In genomic region chr5:76590027-76590426, GRCh38 we compare ENCODE assay signal across 13 cellular contexts. TPM values are rescaled to one million over a fixed set of nuclear protein-coding genes. Genes with fewer than 3 reads are reported as not detected.
DNase-seq lines count a peak whose midpoint lies in the region; ATAC-seq lines count a peak whose summit lies in the region.
"Had no signal": no experiment of that assay in that cellular context is flagged by ENCODE, and none has a peak within 500 bp of the region (broad histone marks: within the 10 kb centered on the region; RNA-seq: fewer than 3 reads in every experiment).

No MANE protein-coding gene starts in this region.

- H3K9me3 Mint-ChIP-seq in activated naive CD8-positive, alpha-beta T cell treated with anti-CD3 and anti-CD28 coated beads, Interleukin-2, amount 50 U/mL, for 24 hours: no peaks in the 10 kb centered on the region
- H3K9me3 Mint-ChIP-seq: activated naive CD8-positive, alpha-beta T cell treated with anti-CD3 and anti-CD28 coated beads, Interleukin-2, amount 10 ng/mL, durations not matched to agents 7 days and 5 days had no signal

- DNase-seq in ELR (ENCODE audit: low read depth) (peak; percentile 10), cardiac septum (ENCODE audit: low spot score) (no peak), NCI-H526 treated with DMSO at 0.1 percent for 48 hours (lab: John Stamatoyannopoulos, UW) (no peak), Kasumi-1 (lab: John Stamatoyannopoulos, UW) (no peak)
- no peak for DNase-seq in activated naive CD8-positive, alpha-beta T cell treated with anti-CD3 and anti-CD28 coated beads, Interleukin-2, amount 50 U/mL, for 24 hours
- DNase-seq: activated naive CD8-positive, alpha-beta T cell treated with anti-CD3 and anti-CD28 coated beads, Interleukin-2, amount 10 ng/mL, durations not matched to agents 7 days and 5 days; AML-193; islet precursor cell; NK-92 treated with Interleukin-12 subunit alpha and Interleukin-12 subunit beta, amount 100 ng/mL, for 24 hours had no signal

- intact Hi-C loops in cardiac septum (cut with DNase I): no loop called here

- H3K4me3 Mint-ChIP-seq in activated naive CD8-positive, alpha-beta T cell treated with anti-CD3 and anti-CD28 coated beads, Interleukin-2, amount 50 U/mL, for 24 hours: no peak overlapping the region
- H3K4me3 Mint-ChIP-seq: activated naive CD8-positive, alpha-beta T cell treated with anti-CD3 and anti-CD28 coated beads, Interleukin-2, amount 10 ng/mL, durations not matched to agents 7 days and 5 days had no signal

- peaks cover 6% of the 10 kb centered on the region for H3K36me3 Mint-ChIP-seq in activated naive CD8-positive, alpha-beta T cell treated with anti-CD3 and anti-CD28 coated beads, Interleukin-2, amount 50 U/mL, for 24 hours (ENCODE audit: low read depth)

- no peaks in the 10 kb centered on the region for H3K27me3 Mint-ChIP-seq in activated naive CD8-positive, alpha-beta T cell treated with anti-CD3 and anti-CD28 coated beads, Interleukin-2, amount 50 U/mL, for 24 hours
- H3K27me3 Mint-ChIP-seq: activated naive CD8-positive, alpha-beta T cell treated with anti-CD3 and anti-CD28 coated beads, Interleukin-2, amount 10 ng/mL, durations not matched to agents 7 days and 5 days; progenitor cell of endocrine pancreas had no signal

- ATAC-seq in GM18909 (IDR thresholded peaks at IDR 0.05; ENCODE audit: poor library complexity, unreplicated experiment) (peak; percentile 93), HG02610 (IDR thresholded peaks at IDR 0.05; ENCODE audit: unreplicated experiment) (peak; percentile 98), HG03457 (IDR thresholded peaks at IDR 0.05; ENCODE audit: unreplicated experiment) (peak; percentile 83)
- no peak for ATAC-seq in activated naive CD8-positive, alpha-beta T cell treated with anti-CD3 and anti-CD28 coated beads, Interleukin-2, amount 50 U/mL, for 24 hours

- no peak overlapping the region for H3K27ac Mint-ChIP-seq in activated naive CD8-positive, alpha-beta T cell treated with anti-CD3 and anti-CD28 coated beads, Interleukin-2, amount 50 U/mL, for 24 hours
- H3K27ac Mint-ChIP-seq: activated naive CD8-positive, alpha-beta T cell treated with anti-CD3 and anti-CD28 coated beads, Interleukin-2, amount 10 ng/mL, durations not matched to agents 7 days and 5 days; progenitor cell of endocrine pancreas had no signal

- peaks cover 2% of the 10 kb centered on the region for H3K4me1 Mint-ChIP-seq in activated naive CD8-positive, alpha-beta T cell treated with anti-CD3 and anti-CD28 coated beads, Interleukin-2, amount 50 U/mL, for 24 hours
- H3K4me1 Mint-ChIP-seq: activated naive CD8-positive, alpha-beta T cell treated with anti-CD3 and anti-CD28 coated beads, Interleukin-2, amount 10 ng/mL, durations not matched to agents 7 days and 5 days had no signal

RNA-seq across cellular contexts. Expression of gene F2RL2, which starts 33.2 kb away (rescaled TPM):
- total RNA-seq in cardiac septum: 3.4 TPM
- total RNA-seq: activated naive CD8-positive, alpha-beta T cell treated with anti-CD3 and anti-CD28 coated beads, Interleukin-2, amount 10 ng/mL, durations not matched to agents 7 days and 5 days; progenitor cell of endocrine pancreas had no signal
